Comparison of ENCODE assay signal across 13 cellular contexts in genomic region chr3:71317749-71318458, GRCh38.
DNase-seq lines count a peak whose midpoint lies in the region; ATAC-seq and TF ChIP-seq lines count a peak whose summit lies in the region.
"Had no signal": no experiment of that assay in that cellular context is flagged by ENCODE, and none has a peak within 500 bp of the region (broad histone marks: within the 10 kb centered on the region; RNA-seq: fewer than 3 reads in every experiment).

No MANE protein-coding gene starts in this region.

- DNase-seq in AG08395 (ENCODE audit: low spot score) (peak; percentile 7), IMR-90 (peak; percentile 77), body of pancreas (no peak), mesothelial cell of epicardium (ENCODE audit: low spot score in 2 of 2, unreplicated experiment in 2 of 2) (no peak), posterior cingulate gyrus (no peak), cerebellum (ENCODE audit: low spot score) (no peak)
- DNase-seq: aorta; effector memory CD4-positive, alpha-beta T cell; NCI-H146; spleen; T1000 had no signal

- peaks cover 13 to 16% of the 10 kb centered on the region in 2 experiments; a peak in 3 of 4 replicates for H3K79me1 ChIP-seq in IMR-90 (ENCODE audit: low read depth in 1 of 2, low read length in 2 of 2)

- POLR2A ChIA-PET in IMR-90 (lab: Charles Lee; ENCODE audit: unreplicated experiment) = no interaction called here

- H3K27me3 Mint-ChIP-seq in mesothelial cell of epicardium (ENCODE audit: low read depth) = no peaks in the 10 kb centered on the region

- no peak overlapping the region for H4K5ac ChIP-seq in IMR-90 (ENCODE audit: low read depth, low read length)

- H3K4me1 ChIP-seq in IMR-90 (ENCODE audit: control insufficient read depth, insufficient read depth, low read length) (peaks cover 9% of the 10 kb centered on the region), body of pancreas (peaks cover 28% of the 10 kb centered on the region)

- no peaks in the 10 kb centered on the region for H4K20me1 ChIP-seq in IMR-90 (ENCODE audit: insufficient read depth, low read length)

- H3K36me3 ChIP-seq in IMR-90 (ENCODE audit: control insufficient read depth, insufficient read depth, low read length) (no peaks in the 10 kb centered on the region), body of pancreas (replicated peaks in 1 of 2; ENCODE audit: insufficient read depth in 1 of 2, low read depth in 2 of 2) (no peaks in the 10 kb centered on the region)
- H3K36me3 ChIP-seq: spleen had no signal

- no peak for TF ChIP-seq RAD21 in IMR-90 (IDR thresholded peaks at IDR 0.05; ENCODE audit: low read length)

- H3K18ac ChIP-seq in IMR-90 (ENCODE audit: low read depth, low read length) = no peak overlapping the region

- no peak overlapping the region for H2AK9ac ChIP-seq in IMR-90 (replicated peaks; ENCODE audit: low read depth, low read length, poor library complexity)

- H3K9ac ChIP-seq in IMR-90 (ENCODE audit: low read depth, low read length) = no peak overlapping the region

- H3K9me3 Mint-ChIP-seq in mesothelial cell of epicardium = no peaks in the 10 kb centered on the region

- no peak overlapping the region for H2AFZ ChIP-seq in IMR-90 (replicated peaks; ENCODE audit: low read length, poor library complexity)

- H3K14ac ChIP-seq in IMR-90 (replicated peaks; ENCODE audit: low read depth, low read length) = no peak overlapping the region

- ATAC-seq in IMR-90 (ENCODE audit: low read depth) (peak; percentile 89), body of pancreas (peak; percentile 33), GM18511 (IDR thresholded peaks at IDR 0.05; ENCODE audit: unreplicated experiment) (no peak), HG02763 (IDR thresholded peaks at IDR 0.05; ENCODE audit: unreplicated experiment) (no peak)

- no peak overlapping the region for H3K56ac ChIP-seq in IMR-90 (ENCODE audit: extremely low read depth, insufficient read depth, low read length)

- H3K4me2 ChIP-seq in IMR-90 (ENCODE audit: low read depth, low read length) = peak overlapping the region; percentile 56; the same call in 1 of the 2 replicates

- no TSS peak for BruUV-seq in IMR-90 (replicated peaks; lab: Mats Ljungman, UMichigan)

- peak overlapping the region; percentile 82 for H3K27ac Mint-ChIP-seq in mesothelial cell of epicardium

- no peak overlapping the region for H4K8ac ChIP-seq in IMR-90 (ENCODE audit: low read depth in 2 of 2, low read length in 2 of 2)

- H2AK5ac ChIP-seq in IMR-90 (ENCODE audit: low read depth, low read length) = no peak overlapping the region

- H2BK5ac ChIP-seq in IMR-90 (ENCODE audit: low read depth, low read length, poor library complexity, severe bottlenecking) = peak overlapping the region; percentile 14

- no CpG with 5 or more reads among the region's 5 CpGs for WGBS in IMR-90 (ENCODE audit: extremely low coverage in 2 of 2, insufficient read length in 1 of 2), 2 experiments
- WGBS in body of pancreas, 2 donors = 28% methylated on average over 5 of the region's 5 CpGs

- no peak overlapping the region for H3K23ac ChIP-seq in IMR-90 (ENCODE audit: low read depth, low read length)

- peak overlapping the region; percentile 53; the same call in 1 of the 2 replicates for H2BK20ac ChIP-seq in IMR-90 (ENCODE audit: low read depth, low read length)

- peaks cover 4% of the 10 kb centered on the region for H3K36me3 Mint-ChIP-seq in mesothelial cell of epicardium

- no peaks in the 10 kb centered on the region for H3K9me1 ChIP-seq in IMR-90 (ENCODE audit: insufficient read depth, low read length)

- H4K91ac ChIP-seq in IMR-90 (ENCODE audit: insufficient read depth, low read depth, low read length) = no peak overlapping the region

- in situ Hi-C loops in IMR-90 (cut with MboI; ENCODE audit: low sequenced_read_pairs) = loop anchor here (25.0 kb wide), 1 partner anchor 606 kb away; no protein-coding TSS in a partner anchor

- TF ChIP-seq CTCF in IMR-90 (conservative IDR thresholded peaks at IDR 0.05; ENCODE audit: low read depth, low read length) (no peak), body of pancreas (IDR thresholded peaks at IDR 0.05) (no peak), mesothelial cell of epicardium (IDR thresholded peaks at IDR 0.05; ENCODE audit: unreplicated experiment) (no peak)

- H3K9me3 ChIP-seq in IMR-90 (ENCODE audit: control insufficient read depth, insufficient read depth, low read length) (no peaks in the 10 kb centered on the region), body of pancreas (no peaks in the 10 kb centered on the region)
- H3K9me3 ChIP-seq: spleen had no signal

- H3K27me3 ChIP-seq in IMR-90 (ENCODE audit: control insufficient read depth, insufficient read depth, low read length) (no peaks in the 10 kb centered on the region), body of pancreas (no peaks in the 10 kb centered on the region)
- H3K27me3 ChIP-seq: spleen had no signal

- no peak overlapping the region; the same call in 1 of the 2 replicates for H2BK120ac ChIP-seq in IMR-90 (ENCODE audit: low read depth, low read length)

- no peak overlapping the region for H3K4me3 Mint-ChIP-seq in mesothelial cell of epicardium

- H3K4me1 Mint-ChIP-seq in mesothelial cell of epicardium = peaks cover 27% of the 10 kb centered on the region

- H3K4me3 ChIP-seq in IMR-90 (ENCODE audit: insufficient read depth, low read depth, low read length) = no peak overlapping the region
- no peak overlapping the region for H3K4me3 ChIP-seq in body of pancreas
- H3K4me3 ChIP-seq: spleen had no signal

- no peak overlapping the region; the same call in 2 of the 3 replicates for H2BK15ac ChIP-seq in IMR-90 (ENCODE audit: low read depth, low read length)

- dilution Hi-C loops in IMR-90 (cut with HindIII; ENCODE audit: low sequenced_read_pairs, unreplicated experiment) = no loop called here

- H3K4ac ChIP-seq in IMR-90 (ENCODE audit: low read depth, low read length) = no peak overlapping the region

- CTCF ChIA-PET in IMR-90 (lab: Yijun Ruan, JAX) = interaction anchor here (0.5 kb wide), 1 partner anchor 179 kb away, joined by 3 read pairs; no protein-coding TSS in a partner anchor

- intact Hi-C loops in IMR-90 (cut with micrococcal nuclease) = no loop called here
- intact Hi-C loops in body of pancreas (cut with DNase I) = no loop called here
- intact Hi-C loops in posterior cingulate gyrus (cut with DNase I) = no loop called here

- TF ChIP-seq POLR2A in IMR-90 (IDR thresholded peaks at IDR 0.05; ENCODE audit: low read depth, low read length) (no peak), body of pancreas (IDR thresholded peaks at IDR 0.05) (no peak)

- H3K27ac ChIP-seq in IMR-90 (ENCODE audit: insufficient read depth, low read length) (no peak overlapping the region), body of pancreas (peak overlapping the region in 2 of 4 donors; percentile 14 to 27)
- H3K27ac ChIP-seq: spleen had no signal

TF ChIP-seq in IMR-90, 13 proteins besides CTCF, POLR2A, EP300 and RAD21:
- TF ChIP-seq MAFK (IDR thresholded peaks at IDR 0.05; ENCODE audit: low read depth, low read length) (no peak), CHD1 (IDR thresholded peaks at IDR 0.05; ENCODE audit: low read depth, low read length) (no peak), RFX5 (IDR thresholded peaks at IDR 0.05; ENCODE audit: low read depth, low read length) (no peak), BHLHE40 (IDR thresholded peaks at IDR 0.05; ENCODE audit: low read depth, low read length) (no peak), RCOR1 (IDR thresholded peaks at IDR 0.05; ENCODE audit: insufficient replicate concordance, low read length) (no peak), NFE2L2 (IDR thresholded peaks at IDR 0.05; ENCODE audit: low read depth, low read length) (no peak), SMC3 (IDR thresholded peaks at IDR 0.05; ENCODE audit: low read depth, low read length) (no peak), MXI1 (IDR thresholded peaks at IDR 0.05; ENCODE audit: borderline replicate concordance, low read depth, low read length) (no peak), USF2 (IDR thresholded peaks at IDR 0.05; ENCODE audit: low read depth, low read length) (no peak), MAZ (IDR thresholded peaks at IDR 0.05; ENCODE audit: borderline replicate concordance, low read depth, low read length) (no peak), ELK1 (IDR thresholded peaks at IDR 0.05; ENCODE audit: borderline replicate concordance, low read depth, low read length) (no peak), CEBPB (IDR thresholded peaks at IDR 0.05; ENCODE audit: low read depth, low read length) (no peak), FOS (IDR thresholded peaks at IDR 0.05; ENCODE audit: low read depth, low read length) (no peak)

Comparison
In these comparisons a context has a peak if more than half of its experiments do, and no peak if none do; other contexts are left out.
1. DNase-seq: peak in AG08395 (single experiment) and IMR-90 (single experiment); none in body of pancreas (0 of 4), mesothelial cell of epicardium (0 of 2), posterior cingulate gyrus (0 of 10) and cerebellum (single experiment).
2. ATAC-seq: peak in IMR-90 (single experiment) and body of pancreas (single experiment); none in GM18511 (single experiment) and HG02763 (single experiment).